8 cellular contexts compared by ENCODE assay signal in genomic region chr19:55283548-55284393, GRCh38. TPM values are rescaled to one million over a fixed set of nuclear protein-coding genes. Genes with fewer than 3 reads are reported as not detected.
DNase-seq lines count a peak whose midpoint lies in the region; ATAC-seq lines count a peak whose summit lies in the region.

Gene BRSK1 (plus strand): TSS chr19:55283997. CDS start chr19:55284443, 446 bp downstream.

- DNase-seq in AG08395 (ENCODE audit: low spot score): peak; percentile 62
- DNase-seq in LHCN-M2 (ENCODE audit: low read depth): peak; percentile 70
- DNase-seq in T-helper 22 cell (ENCODE audit: low read depth): peak; percentile 21
- no peak for DNase-seq in central memory CD8-positive, alpha-beta T cell (ENCODE audit: low spot score in 2 of 2)
- peak; percentile 37 to 54 for DNase-seq in left colon
- peak in 4 of 6 experiments; percentile 4 to 20 (median 13) for DNase-seq in stimulated activated naive CD4-positive, alpha-beta T cell (lab: John Stamatoyannopoulos, UW)
- no peak for DNase-seq in COLO829 (ENCODE audit: low spot score)

- peaks cover 11% of the 10 kb centered on the region for H3K36me3 Mint-ChIP-seq in central memory CD8-positive, alpha-beta T cell (ENCODE audit: insufficient read depth)

- H3K27ac Mint-ChIP-seq in central memory CD8-positive, alpha-beta T cell (ENCODE audit: low read depth): peak within 1 kb of the TSS; percentile 35

- no peaks in the 10 kb centered on the region for H3K27me3 Mint-ChIP-seq in central memory CD8-positive, alpha-beta T cell

- H3K4me3 Mint-ChIP-seq in central memory CD8-positive, alpha-beta T cell: peak within 1 kb of the TSS; percentile 11

- no peak for ATAC-seq in central memory CD8-positive, alpha-beta T cell (replicated peaks; ENCODE audit: extremely low read depth, poor library complexity, severe bottlenecking)
- ATAC-seq in left colon: no peak
- no peak for ATAC-seq in HG03378 (IDR thresholded peaks at IDR 0.05; ENCODE audit: unreplicated experiment)

- intact Hi-C loops in left colon (cut with DNase I, micrococcal nuclease): no loop called here

- H3K9me3 Mint-ChIP-seq in central memory CD8-positive, alpha-beta T cell: no peaks in the 10 kb centered on the region

- H3K4me1 Mint-ChIP-seq in central memory CD8-positive, alpha-beta T cell: peaks cover 38% of the 10 kb centered on the region

RNA-seq across cellular contexts. Expression of gene BRSK1, which starts in this region (rescaled TPM):
- total RNA-seq in LHCN-M2 (2014; rRNA removed) (5.7 and 10.8 TPM in 2 replicates), left colon (1 to 10 TPM in 1 of 2 donors, under 1 TPM in 1; 0.95 to 1.3 TPM)
- 7.7 TPM for polyA plus RNA-seq in LHCN-M2 (2012)

Comparison
In these comparisons a context has a peak if more than half of its experiments do, and no peak if none do; other contexts are left out.
1. DNase-seq: peak in AG08395 (single experiment), LHCN-M2 (single experiment), T-helper 22 cell (single experiment), left colon (2 of 2) and stimulated activated naive CD4-positive, alpha-beta T cell (4 of 6); none in central memory CD8-positive, alpha-beta T cell (0 of 2) and COLO829 (single experiment).